Comparison of ENCODE assay signal across 9 cellular contexts in the genomic region with DNA sequence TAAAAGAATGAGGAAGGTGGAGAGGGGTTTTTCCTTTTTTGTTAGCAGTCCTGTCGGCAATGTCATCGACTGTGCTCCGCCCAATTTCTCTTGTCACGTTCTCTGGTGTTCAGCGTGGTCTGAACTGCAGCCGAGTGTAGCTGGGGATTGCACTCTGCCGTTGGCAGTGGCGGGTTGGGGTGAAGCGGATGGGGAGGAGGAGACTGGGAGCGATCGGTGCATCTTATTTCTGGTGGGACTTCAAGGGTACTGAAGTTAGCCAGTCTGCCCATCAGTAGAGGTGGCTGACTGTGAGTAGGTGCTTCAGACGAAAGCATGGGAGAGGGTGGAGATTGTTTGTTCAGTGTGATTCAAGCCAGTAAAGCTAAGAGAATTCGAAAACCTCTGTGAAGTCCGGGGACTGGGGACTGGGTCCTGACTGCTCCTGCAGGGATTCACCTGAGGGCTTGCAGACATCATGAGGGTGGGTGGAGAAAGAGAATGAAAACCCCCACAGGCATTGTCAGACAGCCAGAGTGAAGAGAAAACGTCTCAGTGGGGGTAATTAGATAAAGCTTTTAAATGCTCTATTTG. TPM values are rescaled to one million over a fixed set of nuclear protein-coding genes. Genes with fewer than 3 reads are reported as not detected.
DNase-seq lines count a peak whose midpoint lies in the region; ATAC-seq and TF ChIP-seq lines count a peak whose summit lies in the region.
"Had no signal": no experiment of that assay in that cellular context is flagged by ENCODE, and none has a peak within 500 bp of the region (broad histone marks: within the 10 kb centered on the region; RNA-seq: fewer than 3 reads in every experiment).

No MANE protein-coding gene starts in this region.

- peak overlapping the region; percentile 16 for H3K4me3 ChIP-seq in CD8-positive, alpha-beta T cell (ENCODE audit: low read depth, low read length)
- peak overlapping the region; percentile 21 for H3K4me3 ChIP-seq in neural progenitor cell
- H3K4me3 ChIP-seq: thoracic aorta had no signal

- intact Hi-C loops in CD8-positive, alpha-beta T cell (cut with DNase I, micrococcal nuclease): loop anchor here (1.0 to 2.0 kb wide), 2 partner anchors 22 to 26 kb away; no protein-coding TSS in a partner anchor

- H2AFZ ChIP-seq in neural progenitor cell (replicated peaks): no peak overlapping the region

- peak overlapping the region; percentile 82 for H3K4me3 Mint-ChIP-seq in CD8-positive, alpha-beta T cell
- peak overlapping the region; percentile 60 for H3K4me3 Mint-ChIP-seq in neural progenitor cell

- peaks cover 72% of the 10 kb centered on the region for H3K79me2 ChIP-seq in neural progenitor cell (ENCODE audit: low read depth)

- H3K36me3 Mint-ChIP-seq in CD8-positive, alpha-beta T cell: peaks cover 5% of the 10 kb centered on the region
- H3K36me3 Mint-ChIP-seq in neural progenitor cell: no peaks in the 10 kb centered on the region

- ATAC-seq in CD8-positive, alpha-beta T cell: peak; percentile 64
- ATAC-seq in HG02852 (IDR thresholded peaks at IDR 0.05; ENCODE audit: unreplicated experiment): peak; percentile 36
- no peak for ATAC-seq in GM21619 (IDR thresholded peaks at IDR 0.05; ENCODE audit: unreplicated experiment)

- peaks cover 77% of the 10 kb centered on the region for H3K4me1 Mint-ChIP-seq in CD8-positive, alpha-beta T cell (ENCODE audit: low read depth)
- H3K4me1 Mint-ChIP-seq in neural progenitor cell: peaks cover 47% of the 10 kb centered on the region

- CTCF ChIA-PET in CD8-positive, alpha-beta T cell (lab: Charles Lee): interaction anchor here (2.0 to 2.7 kb wide), 2 partner anchors 16 to 25 kb away, joined by 7 read pairs; no protein-coding TSS in a partner anchor

- no peaks in the 10 kb centered on the region for H3K36me3 ChIP-seq in CD8-positive, alpha-beta T cell (ENCODE audit: insufficient read depth, low read length)
- H3K36me3 ChIP-seq in neural progenitor cell: no peaks in the 10 kb centered on the region
- H3K36me3 ChIP-seq: thoracic aorta had no signal

- peak overlapping the region; percentile 73 for H3K4me2 ChIP-seq in neural progenitor cell

- peaks cover 62% of the 10 kb centered on the region for H3K4me1 ChIP-seq in CD8-positive, alpha-beta T cell (ENCODE audit: insufficient read depth, low read length)
- peaks cover 18% of the 10 kb centered on the region for H3K4me1 ChIP-seq in neural progenitor cell

- peaks cover 87% of the 10 kb centered on the region for H4K20me1 ChIP-seq in neural progenitor cell (ENCODE audit: low read depth)

- no peaks in the 10 kb centered on the region for H3K9me3 Mint-ChIP-seq in CD8-positive, alpha-beta T cell
- H3K9me3 Mint-ChIP-seq in neural progenitor cell: no peaks in the 10 kb centered on the region

- peaks cover 17% of the 10 kb centered on the region for H3F3A ChIP-seq in neural progenitor cell (ENCODE audit: low read depth)

- no peaks in the 10 kb centered on the region for H3K27me3 Mint-ChIP-seq in CD8-positive, alpha-beta T cell (ENCODE audit: low read depth)
- no peaks in the 10 kb centered on the region for H3K27me3 Mint-ChIP-seq in neural progenitor cell (ENCODE audit: insufficient read depth, low read depth)

- no peak for TF ChIP-seq CTCF in CD8-positive, alpha-beta T cell (IDR thresholded peaks at IDR 0.05)
- TF ChIP-seq CTCF in neural progenitor cell (IDR thresholded peaks at IDR 0.05): no peak

- no peak overlapping the region for H3K9ac ChIP-seq in neural progenitor cell

- DNase-seq in CD8-positive, alpha-beta T cell: peak; percentile 6 to 71 (median 52)
- peak; percentile 12 for DNase-seq in T follicular helper cell (ENCODE audit: low read depth)
- DNase-seq in effector CD4-positive, alpha-beta T cell: peak; percentile 36
- peak; percentile 51 for DNase-seq in neural progenitor cell (ENCODE audit: low spot score)
- DNase-seq in substantia nigra (lab: John Stamatoyannopoulos, UW): no peak
- DNase-seq in NCI-H510A (lab: John Stamatoyannopoulos, UW): no peak

- POLR2A ChIA-PET in CD8-positive, alpha-beta T cell (lab: Charles Lee): interaction anchor here (0.5 to 1.2 kb wide), 4 partner anchors 16 to 152 kb away, joined by 3 to 4 read pairs (median 3); no protein-coding TSS in a partner anchor

- no peaks in the 10 kb centered on the region for H3K9me3 ChIP-seq in CD8-positive, alpha-beta T cell (ENCODE audit: low read length)
- H3K9me3 ChIP-seq in neural progenitor cell (ENCODE audit: low read depth): no peaks in the 10 kb centered on the region
- H3K9me3 ChIP-seq: thoracic aorta had no signal

- no peak overlapping the region for H3K27ac ChIP-seq in CD8-positive, alpha-beta T cell (ENCODE audit: low read depth, low read length)
- H3K27ac ChIP-seq in neural progenitor cell (no peak overlapping the region), substantia nigra (ENCODE audit: low read depth, low read length, poor library complexity, severe bottlenecking) (no peak overlapping the region)
- H3K27ac ChIP-seq: thoracic aorta had no signal

- H3K27me3 ChIP-seq in CD8-positive, alpha-beta T cell (ENCODE audit: insufficient read depth, low read length): no peaks in the 10 kb centered on the region
- peaks cover 61% of the 10 kb centered on the region for H3K27me3 ChIP-seq in neural progenitor cell

- H3K27ac Mint-ChIP-seq in CD8-positive, alpha-beta T cell: peak overlapping the region; percentile 93
- H3K27ac Mint-ChIP-seq in neural progenitor cell: no peak overlapping the region

RNA-seq across cellular contexts. Expression of gene RREB1, which starts 5.1 kb away (rescaled TPM):
- total RNA-seq in CD8-positive, alpha-beta T cell: 10 to 100 TPM; 47.1 to 52.4 TPM
- total RNA-seq in neural progenitor cell (ENCODE audit: low replicate concordance): 12.1 and 13.1 TPM in 2 replicates

Comparison
In these comparisons a context has a peak if more than half of its experiments do, and no peak if none do; other contexts are left out.
1. DNase-seq: peak in CD8-positive, alpha-beta T cell (7 of 7), T follicular helper cell (single experiment), effector CD4-positive, alpha-beta T cell (single experiment) and neural progenitor cell (single experiment); none in substantia nigra (0 of 49) and NCI-H510A (single experiment).